Comparison of ENCODE assay signal across 1 cellular context in the genomic region with DNA sequence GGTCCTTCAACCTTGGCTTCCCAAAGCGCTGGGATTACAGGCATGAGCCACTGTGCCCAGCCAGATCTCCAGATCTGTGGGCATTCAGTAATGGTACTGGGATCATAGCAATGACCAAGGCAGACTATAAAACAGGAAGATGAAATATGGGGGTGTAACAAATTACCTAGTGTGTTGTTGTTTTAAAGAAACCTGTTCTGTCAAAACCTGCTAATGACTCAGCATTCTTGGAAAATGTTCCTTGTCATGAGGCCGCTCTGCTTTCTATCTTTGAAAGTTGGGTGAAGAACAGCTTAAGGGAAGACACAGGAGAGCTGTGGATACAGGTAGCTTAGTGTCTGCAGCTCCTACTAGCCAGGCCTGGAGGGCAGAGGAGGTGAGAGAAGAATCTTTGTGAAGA.
TF ChIP-seq lines count a peak whose summit lies in the region.

No MANE protein-coding gene starts in this region.

TF ChIP-seq in HCT116, 20 proteins besides CTCF, POLR2A, EP300 and RAD21:
- TF ChIP-seq EZH2phosphoT487 (IDR thresholded peaks at IDR 0.05; ENCODE audit: borderline replicate concordance) = no peak
- no peak for TF ChIP-seq MAX (IDR thresholded peaks at IDR 0.05)
- TF ChIP-seq, protein P1, sequence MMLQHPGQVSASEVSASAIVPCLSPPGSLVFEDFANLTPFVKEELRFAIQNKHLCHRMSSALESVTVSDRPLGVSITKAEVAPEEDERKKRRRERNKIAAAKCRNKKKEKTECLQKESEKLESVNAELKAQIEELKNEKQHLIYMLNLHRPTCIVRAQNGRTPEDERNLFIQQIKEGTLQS (IDR thresholded peaks at IDR 0.05) = no peak
- TF ChIP-seq CBX3 (IDR thresholded peaks at IDR 0.05; ENCODE audit: low read depth) = no peak
- no peak for TF ChIP-seq FOSL1 (IDR thresholded peaks at IDR 0.05; ENCODE audit: low read depth)
- no peak for TF ChIP-seq ZBTB33 (IDR thresholded peaks at IDR 0.05; ENCODE audit: extremely low read depth, insufficient replicate concordance, low read length)
- TF ChIP-seq ZNF274 (IDR thresholded peaks at IDR 0.05; ENCODE audit: low read depth, low read length) = no peak
- TF ChIP-seq POLR2AphosphoS5 (IDR thresholded peaks at IDR 0.05; ENCODE audit: low read depth, low read length) = no peak
- no peak for TF ChIP-seq SIN3A (IDR thresholded peaks at IDR 0.05; ENCODE audit: low read depth)
- no peak for TF ChIP-seq JUND (IDR thresholded peaks at IDR 0.05)
